ENCODE assay signal across 16 cellular contexts in the genomic region with DNA sequence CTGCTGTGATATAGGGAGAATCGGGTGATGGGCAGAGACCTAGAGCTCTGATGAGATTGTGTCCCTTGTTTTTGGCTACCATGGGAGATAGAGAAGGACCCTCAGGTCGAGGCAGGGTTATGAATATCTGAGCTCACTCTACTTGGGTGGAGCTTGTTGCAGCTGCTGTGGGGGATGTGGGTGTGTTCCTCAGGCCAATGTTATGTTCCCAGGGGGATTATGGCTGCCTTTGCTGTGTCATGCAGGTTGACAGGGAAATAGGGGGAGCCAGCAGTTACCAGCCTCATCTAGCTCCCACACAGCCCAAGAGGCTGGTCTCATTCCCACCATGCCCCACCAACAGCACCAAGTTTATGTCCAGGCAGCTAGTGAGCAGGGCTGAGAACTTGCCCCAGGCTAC.
DNase-seq lines count a peak whose midpoint lies in the region; ATAC-seq and TF ChIP-seq lines count a peak whose summit lies in the region.
"Had no signal": no experiment of that assay in that cellular context is flagged by ENCODE, and none has a peak within 500 bp of the region (broad histone marks: within the 10 kb centered on the region; RNA-seq: fewer than 3 reads in every experiment).

No MANE protein-coding gene starts in this region.

- H3K4me2 ChIP-seq in DND-41 (ENCODE audit: insufficient read depth, low read length) (no peak overlapping the region), Karpas-422 (ENCODE audit: low read depth, low read length, poor library complexity, severe bottlenecking) (peak overlapping the region; percentile 55)

- TF ChIP-seq CTCF in DND-41 (IDR thresholded peaks at IDR 0.05; ENCODE audit: borderline replicate concordance, extremely low read depth, low read length, poor library complexity, severe bottlenecking) (no peak), retinal pigment epithelial cell (conservative IDR thresholded peaks at IDR 0.05; ENCODE audit: low read depth, low read length) (no peak)

- H3K9me3 ChIP-seq in DND-41 (ENCODE audit: insufficient read depth, low read length, severe bottlenecking) (no peaks in the 10 kb centered on the region), Karpas-422 (ENCODE audit: low read length) (0 out of 2 replicates have a peak, but pooled peaks cover 5% of the 10 kb centered on the region), SJCRH30 (replicated peaks) (no peaks in the 10 kb centered on the region)

- H3K4me3 ChIP-seq in DND-41 (ENCODE audit: low read depth in 1 of 2, low read length in 2 of 2) (no peak overlapping the region), Karpas-422 (ENCODE audit: low read length) (peak overlapping the region; percentile 28; the same call in 1 of the 2 replicates), SJCRH30 (no peak overlapping the region), retinal pigment epithelial cell (ENCODE audit: low read length) (no peak overlapping the region)
- H3K4me3 ChIP-seq: GM23248 had no signal

- ATAC-seq in DND-41 (ENCODE audit: insufficient read depth, low read depth) (no peak), HG02840 (IDR thresholded peaks at IDR 0.05; ENCODE audit: low FRiP score, unreplicated experiment) (no peak), GM19395 (IDR thresholded peaks at IDR 0.05; ENCODE audit: unreplicated experiment) (no peak), GM21576 (IDR thresholded peaks at IDR 0.05; ENCODE audit: unreplicated experiment) (no peak)
- ATAC-seq: T-helper 17 cell had no signal

- no peaks in the 10 kb centered on the region for H3K9me2 ChIP-seq in Karpas-422 (replicated peaks; ENCODE audit: insufficient read depth, low read length)

- H3K4me1 ChIP-seq in DND-41 (ENCODE audit: insufficient read depth, low read length) = no peaks in the 10 kb centered on the region
- H3K4me1 ChIP-seq in Karpas-422 (ENCODE audit: low read length) = peaks cover 19% of the 10 kb centered on the region
- H3K4me1 ChIP-seq in SJCRH30 = no peaks in the 10 kb centered on the region; the same call in 1 of the 2 replicates

- peak; percentile 6 for DNase-seq in DND-41
- DNase-seq in Karpas-422 = peak; percentile 86
- peak; percentile 63 to 67 for DNase-seq in SJCRH30
- peak; percentile 35 for DNase-seq in retinal pigment epithelial cell (ENCODE audit: low read depth)
- DNase-seq: DMS153, GM23248, KBM-7, MM.1S, NCI-H1417, NCI-H2081 treated with DMSO at 0.1 percent for 48 hours, NCI-H69, SHP77 treated with DMSO at 0.1 percent for 48 hours, T-helper 17 cell had no signal

- H4K20me1 ChIP-seq in DND-41 (ENCODE audit: insufficient read depth, low read length) = no peaks in the 10 kb centered on the region
- H4K20me1 ChIP-seq in Karpas-422 (ENCODE audit: insufficient read depth, low read depth, low read length) = no peaks in the 10 kb centered on the region

- H3K79me2 ChIP-seq in DND-41 (ENCODE audit: insufficient read depth, low read length) (no peaks in the 10 kb centered on the region), Karpas-422 (ENCODE audit: low read length) (no peaks in the 10 kb centered on the region)

- H3K9ac ChIP-seq in DND-41 (ENCODE audit: low read depth, low read length) = no peak overlapping the region
- peak overlapping the region; percentile 51 for H3K9ac ChIP-seq in Karpas-422 (ENCODE audit: low read length)
- H3K9ac ChIP-seq: GM23248 had no signal

- H3K27ac ChIP-seq in DND-41 (ENCODE audit: low read length) (no peak overlapping the region), Karpas-422 (ENCODE audit: low read length) (peak overlapping the region; percentile 30), SJCRH30 (no peak overlapping the region)
- H3K27ac ChIP-seq: GM23248 had no signal

- H2AFZ ChIP-seq in DND-41 (ENCODE audit: low read depth, low read length) = no peak overlapping the region
- H2AFZ ChIP-seq in Karpas-422 (ENCODE audit: low read length) = peak overlapping the region; percentile 72
- H2AFZ ChIP-seq: GM23248 had no signal

- H3K36me3 ChIP-seq in DND-41 (ENCODE audit: insufficient read depth, low read length) (no peaks in the 10 kb centered on the region), Karpas-422 (ENCODE audit: insufficient read depth, low read length) (no peaks in the 10 kb centered on the region; the same call in 1 of the 2 replicates), SJCRH30 (no peaks in the 10 kb centered on the region)

- H3K27me3 ChIP-seq in DND-41 (ENCODE audit: insufficient read depth, low read length, poor library complexity) (no peaks in the 10 kb centered on the region), Karpas-422 (ENCODE audit: low read length) (no peaks in the 10 kb centered on the region), SJCRH30 (no peaks in the 10 kb centered on the region)

Comparison
In these comparisons a context has a peak if more than half of its experiments do, and no peak if none do; other contexts are left out.
1. DNase-seq: peak in every context shown above with its lines; median percentile 86 in Karpas-422; 65 in SJCRH30; 35 in retinal pigment epithelial cell; 6 in DND-41.